In genomic region chr3:114827495-114827894, GRCh38 we compare ENCODE assay signal across 8 cellular contexts.
A peak's percentile ranks its signal among the peaks of the same experiment; 100 is the strongest.
DNase-seq lines count a peak whose midpoint lies in the region; ATAC-seq and TF ChIP-seq lines count a peak whose summit lies in the region.

No MANE protein-coding gene starts in this region.

- H3K4me3 Mint-ChIP-seq in Caco-2 (ENCODE audit: unreplicated experiment): no peak overlapping the region

- no peak overlapping the region for H2BK120ac ChIP-seq in mesendoderm (ENCODE audit: low read depth, low read length)

- no peak overlapping the region for H3K18ac ChIP-seq in mesendoderm (ENCODE audit: low read length)

- no peaks in the 10 kb centered on the region for H3K27me3 Mint-ChIP-seq in Caco-2 (ENCODE audit: insufficient read depth, unreplicated experiment)

- H3K4ac ChIP-seq in mesendoderm (ENCODE audit: low read depth, low read length): no peak overlapping the region

- no peaks in the 10 kb centered on the region for H3K36me3 Mint-ChIP-seq in Caco-2 (ENCODE audit: insufficient read depth, unreplicated experiment)

- H3K4me3 ChIP-seq in Caco-2 (ENCODE audit: low read depth, low read length) (no peak overlapping the region), OCI-LY1 (ENCODE audit: low read depth, low read length, poor library complexity, severe bottlenecking) (no peak overlapping the region), mesendoderm (ENCODE audit: low read length) (no peak overlapping the region), ovary (no peak overlapping the region)
- no peak overlapping the region for H3K4me3 ChIP-seq in Jurkat, Clone E6-1 (ENCODE audit: low read length)

- H2AK5ac ChIP-seq in mesendoderm (ENCODE audit: low read length): no peak overlapping the region

- H4K20me1 ChIP-seq in OCI-LY1 (ENCODE audit: insufficient read depth, low read length): no peaks in the 10 kb centered on the region

- H3K23ac ChIP-seq in mesendoderm (ENCODE audit: low read length): no peak overlapping the region

- no peaks in the 10 kb centered on the region for H3K36me3 ChIP-seq in Caco-2 (ENCODE audit: control insufficient read depth, insufficient read depth, low read length)
- no peaks in the 10 kb centered on the region for H3K36me3 ChIP-seq in OCI-LY1 (ENCODE audit: insufficient read depth, low read length)
- H3K36me3 ChIP-seq in mesendoderm (ENCODE audit: control insufficient read depth, insufficient read depth, low read length): no peaks in the 10 kb centered on the region
- no peaks in the 10 kb centered on the region for H3K36me3 ChIP-seq in ovary

- POLR2A ChIA-PET in Caco-2 (lab: Charles Lee): no interaction called here

- H3K27ac Mint-ChIP-seq in Caco-2 (ENCODE audit: unreplicated experiment): no peak overlapping the region

- no peaks in the 10 kb centered on the region for H3F3A ChIP-seq in OCI-LY1 (ENCODE audit: insufficient read depth, low read length)

- H3K9ac ChIP-seq in OCI-LY1 (ENCODE audit: low read length): no peak overlapping the region
- no peak overlapping the region for H3K9ac ChIP-seq in mesendoderm (ENCODE audit: low read length)

- H3K9me2 ChIP-seq in OCI-LY1 (ENCODE audit: low read depth, low read length): no peaks in the 10 kb centered on the region

- no peak for TF ChIP-seq POLR2A in ovary (IDR thresholded peaks at IDR 0.05)

- intact Hi-C loops in Caco-2 (cut with micrococcal nuclease; ENCODE audit: unreplicated experiment) (loop anchor here (1.0 to 10.0 kb wide), 6 partner anchors 213 to 987 kb away; partner anchors contain the start of gene ZBTB20), ovary (cut with DNase I) (no loop called here)

- H3K4me1 Mint-ChIP-seq in Caco-2 (ENCODE audit: low read depth, unreplicated experiment): no peaks in the 10 kb centered on the region

- no CpG with 5 or more reads among the region's 1 CpG for WGBS in mesendoderm (ENCODE audit: extremely low coverage, insufficient coverage, low lambda C conversion rate)
- 94 to 100% (median 100%) methylated on average over 1 of the region's 1 CpG for WGBS in ovary, 3 donors

- no peak overlapping the region for H2BK5ac ChIP-seq in mesendoderm (ENCODE audit: low read length)

- no peaks in the 10 kb centered on the region for H3K9me3 Mint-ChIP-seq in Caco-2 (ENCODE audit: unreplicated experiment)

- no peaks in the 10 kb centered on the region for H3K79me1 ChIP-seq in mesendoderm (ENCODE audit: low read length)

- H4K8ac ChIP-seq in mesendoderm (ENCODE audit: low read depth, low read length): no peak overlapping the region

- ATAC-seq in GM19351 (IDR thresholded peaks at IDR 0.05; ENCODE audit: unreplicated experiment): peak; percentile 80

- DNase-seq in Caco-2: peak in 1 of 2 experiments; percentile 47
- peak; percentile 30 for DNase-seq in Jurkat, Clone E6-1 (ENCODE audit: low read depth, low spot score)
- DNase-seq in dermis microvascular lymphatic vessel endothelial cell (ENCODE audit: low read depth in 2 of 2): peak; percentile 47 to 55
- peak; percentile 75 for DNase-seq in mesendoderm
- DNase-seq in epidermal melanocyte (ENCODE audit: insufficient read length, low spot score): no peak
- DNase-seq in ovary: no peak

- TF ChIP-seq EP300 in ovary (IDR thresholded peaks at IDR 0.05): no peak

- H3K4me2 ChIP-seq in OCI-LY1 (ENCODE audit: low read length): no peak overlapping the region
- H3K4me2 ChIP-seq in mesendoderm (ENCODE audit: low read length): no peak overlapping the region

- no peak overlapping the region for H2AFZ ChIP-seq in OCI-LY1 (ENCODE audit: low read length)

- BruUV-seq in Caco-2 (replicated peaks; lab: Mats Ljungman, UMichigan): no TSS peak

- H4K5ac ChIP-seq in mesendoderm (ENCODE audit: low read length): no peak overlapping the region

- H3K56ac ChIP-seq in mesendoderm (ENCODE audit: low read length): no peak overlapping the region

- no peaks in the 10 kb centered on the region for H3K27me3 ChIP-seq in Caco-2 (replicated peaks; ENCODE audit: control insufficient read depth, insufficient read depth, low read length)
- H3K27me3 ChIP-seq in OCI-LY1 (ENCODE audit: insufficient read depth, low read length): no peaks in the 10 kb centered on the region
- H3K27me3 ChIP-seq in mesendoderm (ENCODE audit: insufficient read depth, low read length, poor library complexity): no peaks in the 10 kb centered on the region
- H3K27me3 ChIP-seq in ovary: no peaks in the 10 kb centered on the region

- H3K79me2 ChIP-seq in OCI-LY1 (ENCODE audit: insufficient read depth, low read length): no peaks in the 10 kb centered on the region
- no peaks in the 10 kb centered on the region for H3K79me2 ChIP-seq in mesendoderm (ENCODE audit: control insufficient read depth, insufficient read depth, low read length)

- H3K4me1 ChIP-seq in Caco-2 (no peaks in the 10 kb centered on the region), OCI-LY1 (ENCODE audit: insufficient read depth, low read length, severe bottlenecking) (no peaks in the 10 kb centered on the region), mesendoderm (ENCODE audit: control insufficient read depth, low read depth, low read length) (no peaks in the 10 kb centered on the region), ovary (ENCODE audit: insufficient read depth) (no peaks in the 10 kb centered on the region)

- H3K9me3 ChIP-seq in Caco-2: no peaks in the 10 kb centered on the region
- no peaks in the 10 kb centered on the region for H3K9me3 ChIP-seq in OCI-LY1 (ENCODE audit: low read length)
- no peaks in the 10 kb centered on the region for H3K9me3 ChIP-seq in ovary

- TF ChIP-seq CTCF in Caco-2 (IDR thresholded peaks at IDR 0.05; ENCODE audit: insufficient read depth in 1 of 2, low read depth in 1 of 2, low read length in 1 of 2, severe bottlenecking in 1 of 2, unreplicated experiment in 1 of 2): peak; percentile 63 to 70
- TF ChIP-seq CTCF in OCI-LY1 (IDR thresholded peaks at IDR 0.05; ENCODE audit: low read length): peak; percentile 68
- peak in 1 of 3 donors; percentile 27 for TF ChIP-seq CTCF in ovary (IDR thresholded peaks at IDR 0.05)

- H2BK15ac ChIP-seq in mesendoderm (replicated peaks; ENCODE audit: low read depth): no peak overlapping the region

- CTCF ChIA-PET in Caco-2 (lab: Charles Lee): interaction anchor here (0.7 kb wide), 1 partner anchor 262 kb away, joined by 3 read pairs; no protein-coding TSS in a partner anchor

- H3K27ac ChIP-seq in OCI-LY1 (ENCODE audit: low read depth, low read length, poor library complexity, severe bottlenecking) (no peak overlapping the region), mesendoderm (ENCODE audit: low read depth, low read length) (no peak overlapping the region), ovary (no peak overlapping the region)

Comparison
In these comparisons a context has a peak if more than half of its experiments do, and no peak if none do; other contexts are left out.
1. DNase-seq: peak in Jurkat, Clone E6-1 (single experiment), dermis microvascular lymphatic vessel endothelial cell (2 of 2) and mesendoderm (single experiment); none in epidermal melanocyte (single experiment) and ovary (0 of 5).